Comparison of ENCODE assay signal across 27 cellular contexts in genomic region chr1:233780049-233780448, GRCh38.
"Had no signal": no experiment of that assay in that cellular context is flagged by ENCODE, and none has a peak within 500 bp of the region (broad histone marks: within the 10 kb centered on the region; RNA-seq: fewer than 3 reads in every experiment).

No MANE protein-coding gene starts in this region.

- H3K9me3 ChIP-seq: gastrocnemius medialis, mucosa of descending colon had no signal

- ATAC-seq: esophagus mucosa; gastrocnemius medialis; heart right ventricle; left cardiac atrium; left lung; left ventricle myocardium superior; lower lobe of right lung; mucosa of descending colon; naive thymus-derived CD8-positive, alpha-beta T cell had no signal

- FAIRE-seq: endometrium, islet of Langerhans, keratinocyte had no signal

- H3K4me3 ChIP-seq: coronary artery, dorsolateral prefrontal cortex, esophagus squamous epithelium, gastrocnemius medialis, heart right ventricle, left lung, lower lobe of right lung, mucosa of descending colon had no signal

- DNase-seq: dermis blood vessel endothelial cell; dorsolateral prefrontal cortex; effector CD4-positive, alpha-beta T cell; effector memory CD4-positive, alpha-beta T cell; erythroblast; esophagus squamous epithelium; foreskin fibroblast; foreskin melanocyte; gastrocnemius medialis; glutamatergic neuron; head of caudate nucleus; heart right ventricle; hippocampal formation; left cardiac atrium; left lung; left ventricle myocardium superior; lower lobe of right lung; mesenchymal stem cell; mucosa of descending colon; naive B cell; naive thymus-derived CD8-positive, alpha-beta T cell had no signal

- H3K4me1 ChIP-seq: esophagus squamous epithelium, gastrocnemius medialis, heart right ventricle, left lung, lower lobe of right lung had no signal

- H3K36me3 ChIP-seq: esophagus squamous epithelium, gastrocnemius medialis, heart right ventricle, left lung, lower lobe of right lung had no signal

- H3K27ac ChIP-seq: coronary artery, epithelial cell of prostate, esophagus squamous epithelium, gastrocnemius medialis, heart right ventricle, left lung, lower lobe of right lung had no signal

- H3K27me3 ChIP-seq: dorsolateral prefrontal cortex, esophagus squamous epithelium, gastrocnemius medialis, heart right ventricle, left lung had no signal
